In the genomic region with DNA sequence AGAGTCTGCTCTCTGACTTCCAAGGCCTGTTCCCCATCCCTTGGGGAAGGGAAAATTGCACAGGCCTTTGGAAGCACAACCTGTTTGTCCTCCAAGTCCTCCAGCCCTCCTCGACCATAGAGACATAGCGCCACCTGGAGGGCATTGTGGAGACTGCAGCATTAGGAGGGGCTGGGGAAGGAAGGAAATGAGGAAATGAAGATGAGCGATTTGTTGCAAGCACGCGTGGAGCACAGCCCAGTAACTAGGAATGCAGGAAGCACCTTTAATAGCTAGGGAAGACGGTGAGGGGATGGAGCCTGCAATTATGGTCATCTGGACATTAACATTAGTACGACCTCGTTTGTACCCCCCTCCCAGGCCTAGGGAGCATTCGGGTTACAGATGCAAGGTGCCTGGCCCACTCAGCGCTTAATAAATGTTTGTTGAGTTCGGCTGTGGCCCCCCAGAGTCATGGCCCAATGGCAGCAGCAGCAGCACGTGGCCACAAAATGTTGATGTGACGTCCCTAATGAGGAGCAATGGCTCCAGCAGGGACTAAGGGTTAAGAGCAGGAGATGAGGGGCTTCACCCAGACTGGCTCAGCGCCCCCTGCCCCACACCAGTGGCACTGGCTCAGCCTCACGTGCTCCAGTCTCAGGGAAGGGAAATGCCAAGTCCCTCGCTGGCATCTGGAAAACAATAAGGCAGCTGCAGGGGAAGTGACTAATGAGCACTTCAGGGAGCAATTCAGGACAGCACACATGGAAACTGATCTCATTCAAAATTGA, we compare ENCODE assay signal across 8 cellular contexts. TPM values are rescaled to one million over a fixed set of nuclear protein-coding genes. Genes with fewer than 3 reads are reported as not detected.
DNase-seq lines count a peak whose midpoint lies in the region; ATAC-seq and TF ChIP-seq lines count a peak whose summit lies in the region.

No MANE protein-coding gene starts in this region.

- peaks cover 5% of the 10 kb centered on the region for H3K36me3 Mint-ChIP-seq in nephron (ENCODE audit: low read depth)

- BruUV-seq in Panc1 (replicated peaks; lab: Mats Ljungman, UMichigan) = no TSS peak

- no peaks in the 10 kb centered on the region for H4K20me1 ChIP-seq in DND-41 (ENCODE audit: insufficient read depth, low read length)

- H3K27me3 ChIP-seq in DND-41 (ENCODE audit: insufficient read depth, low read length, poor library complexity) = peaks cover 8% of the 10 kb centered on the region
- no peaks in the 10 kb centered on the region for H3K27me3 ChIP-seq in Panc1 (ENCODE audit: control insufficient read depth, insufficient read depth, low read length)

- TF ChIP-seq CTCF in DND-41 (IDR thresholded peaks at IDR 0.05; ENCODE audit: borderline replicate concordance, extremely low read depth, low read length, poor library complexity, severe bottlenecking) (peak; percentile 100), Panc1 (IDR thresholded peaks at IDR 0.05) (peak; percentile 94), fibroblast of mammary gland (conservative IDR thresholded peaks at IDR 0.05; ENCODE audit: control insufficient read depth, insufficient read depth, low read depth, low read length) (peak; percentile 99), nephron (IDR thresholded peaks at IDR 0.05; ENCODE audit: unreplicated experiment in 3 of 3) (peak; percentile 95 to 96 (median 96))

- H3K79me2 ChIP-seq in DND-41 (ENCODE audit: insufficient read depth, low read length) = no peaks in the 10 kb centered on the region

- no peak overlapping the region for H3K27ac Mint-ChIP-seq in nephron

- CTCF ChIA-PET in Panc1 (lab: Charles Lee) = interaction anchor here (0.6 to 1.4 kb wide), 5 partner anchors 132 to 810 kb away, joined by 3 to 5 read pairs (median 4); no protein-coding TSS in a partner anchor

- peak; percentile 84 for ATAC-seq in DND-41 (ENCODE audit: insufficient read depth, low read depth)
- ATAC-seq in Panc1 = peak; percentile 72
- ATAC-seq in GM19397 (IDR thresholded peaks at IDR 0.05; ENCODE audit: unreplicated experiment) = no peak

- no peaks in the 10 kb centered on the region for H3K9me3 Mint-ChIP-seq in nephron

- peak overlapping the region; percentile 36; the same call in 1 of the 2 replicates for H2AFZ ChIP-seq in DND-41 (ENCODE audit: low read depth, low read length)

- H3K9me3 ChIP-seq in DND-41 (ENCODE audit: insufficient read depth, low read length, severe bottlenecking) (no peaks in the 10 kb centered on the region), Panc1 (ENCODE audit: control insufficient read depth, insufficient read depth, low read depth, low read length) (no peaks in the 10 kb centered on the region)

- no peak overlapping the region for H3K4me3 Mint-ChIP-seq in nephron

- POLR2A ChIA-PET in Panc1 (lab: Charles Lee) = no interaction called here

- peak; percentile 77 for DNase-seq in DND-41
- DNase-seq in LHCN-M2 (ENCODE audit: low read depth) = peak; percentile 96
- DNase-seq in Panc1 (ENCODE audit: low read depth, low spot score) = peak; percentile 90
- peak; percentile 89 to 93 for DNase-seq in activated T-cell treated with anti-CD3 and anti-CD28 coated beads, Interleukin-2, amount 50 U/mL, for 48 hours
- peak; percentile 95 for DNase-seq in fibroblast of mammary gland (ENCODE audit: low read depth)
- DNase-seq in stimulated activated naive CD4-positive, alpha-beta T cell treated with Interleukin-2 at 50 U/mL for 16 hours (lab: John Stamatoyannopoulos, UW) = peak; percentile 68

- peaks cover 22% of the 10 kb centered on the region for H3K27me3 Mint-ChIP-seq in nephron (ENCODE audit: low read depth)

- no peaks in the 10 kb centered on the region for H3K36me3 ChIP-seq in DND-41 (ENCODE audit: insufficient read depth, low read length)
- H3K36me3 ChIP-seq in Panc1 (ENCODE audit: control insufficient read depth, insufficient read depth, low read length) = no peaks in the 10 kb centered on the region

- 0 out of 2 replicates have a peak, but pooled peaks cover 4% of the 10 kb centered on the region for H3K4me1 ChIP-seq in DND-41 (ENCODE audit: insufficient read depth, low read length)
- H3K4me1 ChIP-seq in Panc1 (ENCODE audit: control insufficient read depth, insufficient read depth, low read length) = no peaks in the 10 kb centered on the region

- intact Hi-C loops in Panc1 (cut with micrococcal nuclease; ENCODE audit: unreplicated experiment) = loop anchor here (2.0 to 5.0 kb wide), 3 partner anchors 117 to 577 kb away; no protein-coding TSS in a partner anchor

- peak overlapping the region; percentile 44; the same call in 1 of the 2 replicates for H3K4me2 ChIP-seq in DND-41 (ENCODE audit: insufficient read depth, low read length)

- H3K9ac ChIP-seq in DND-41 (ENCODE audit: low read depth, low read length) = no peak overlapping the region

- H3K4me3 ChIP-seq in DND-41 (ENCODE audit: low read depth in 1 of 2, low read length in 2 of 2) (no peak overlapping the region), Panc1 (ENCODE audit: low read depth in 2 of 2, low read length in 2 of 2) (no peak overlapping the region), fibroblast of mammary gland (ENCODE audit: control insufficient read depth, low read depth, low read length) (no peak overlapping the region)

- H3K4me1 Mint-ChIP-seq in nephron = no peaks in the 10 kb centered on the region

- in situ Hi-C loops in Panc1 (cut with HindIII; ENCODE audit: low pct_unique_long_range_greater_than_20kb, low sequenced_read_pairs) = no loop called here

- no peak overlapping the region for H3K27ac ChIP-seq in DND-41 (ENCODE audit: low read length)
- H3K27ac ChIP-seq in Panc1 (ENCODE audit: low read length) = no peak overlapping the region

RNA-seq across cellular contexts. Expression of gene CAMK2N1, which starts 8.0 kb away (rescaled TPM):
- total RNA-seq in LHCN-M2 (2014; rRNA removed) (31.2 and 34.0 TPM in 2 replicates), Panc1 (2021; ENCODE audit: unreplicated experiment) (4.4 TPM)
- polyA plus RNA-seq in LHCN-M2 (2012) = 23.8 TPM
- 2.9 TPM for polyA plus RNA-seq in Panc1 (2012; ENCODE audit: insufficient read length)

RNA-seq across cellular contexts. Expression of gene MUL1, which starts 13.9 kb away (rescaled TPM):
- 54.0 and 54.1 TPM in 2 replicates for total RNA-seq in LHCN-M2 (2014; rRNA removed)
- polyA plus RNA-seq in LHCN-M2 (2012) = 29.4 TPM
- 39.4 TPM for total RNA-seq in Panc1 (2021; ENCODE audit: unreplicated experiment)
- 33.4 TPM for polyA plus RNA-seq in Panc1 (2012; ENCODE audit: insufficient read length)

RNA-seq across cellular contexts. Expression of gene FAM43B, which starts 58.3 kb away (rescaled TPM):
- total RNA-seq in LHCN-M2 (2014; rRNA removed) = 0.06 TPM in 1 of 2 replicates, not detected in the other
- polyA plus RNA-seq in LHCN-M2 (2012) = 0.11 TPM
- 3.0 TPM for total RNA-seq in Panc1 (2021; ENCODE audit: unreplicated experiment)
- polyA plus RNA-seq in Panc1 (2012; ENCODE audit: insufficient read length) = 5.1 TPM
